1 cellular context compared by ENCODE assay signal in the genomic region with DNA sequence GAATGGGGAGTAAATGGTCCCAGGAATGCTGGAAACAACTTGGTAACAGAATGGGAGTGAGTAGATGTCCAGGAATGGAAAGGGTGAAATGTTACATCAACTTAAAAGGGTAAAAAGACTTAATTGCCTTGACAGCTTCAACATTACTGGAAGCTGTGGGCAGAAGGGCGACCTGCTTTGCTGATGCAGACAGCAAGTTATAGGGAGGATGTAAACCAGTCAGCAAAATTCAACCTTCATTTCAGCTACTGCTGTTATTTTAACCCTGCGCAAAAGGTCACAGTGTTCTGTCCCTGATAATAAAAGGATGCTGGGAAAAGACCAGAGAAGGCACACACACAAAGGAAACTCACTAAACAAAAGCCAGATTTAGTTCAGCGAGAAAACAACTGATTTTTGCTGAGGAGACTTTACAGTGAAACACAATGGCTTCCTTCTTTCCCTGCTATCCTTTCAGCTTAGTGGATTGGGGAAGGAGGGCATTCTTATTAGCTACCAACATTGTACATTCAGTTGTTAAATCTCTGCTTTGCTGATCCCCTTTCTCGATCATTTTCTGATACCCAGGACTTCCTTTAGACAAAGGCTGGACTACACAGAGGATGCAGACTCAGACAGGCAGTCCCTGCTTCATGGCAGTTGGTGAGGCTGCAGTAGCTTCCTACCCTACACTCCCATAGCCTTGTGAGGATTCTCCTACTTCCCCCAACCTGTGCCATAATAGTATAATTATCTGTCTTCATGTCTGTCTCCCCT.
TF ChIP-seq lines count a peak whose summit lies in the region.

No MANE protein-coding gene starts in this region.

TF ChIP-seq in SK-N-SH treated with all-trans-retinoic acid at 6 μM for 48 hours, 23 proteins besides CTCF, POLR2A, EP300 and RAD21 (continued from another document):
- TF ChIP-seq, protein P1, sequence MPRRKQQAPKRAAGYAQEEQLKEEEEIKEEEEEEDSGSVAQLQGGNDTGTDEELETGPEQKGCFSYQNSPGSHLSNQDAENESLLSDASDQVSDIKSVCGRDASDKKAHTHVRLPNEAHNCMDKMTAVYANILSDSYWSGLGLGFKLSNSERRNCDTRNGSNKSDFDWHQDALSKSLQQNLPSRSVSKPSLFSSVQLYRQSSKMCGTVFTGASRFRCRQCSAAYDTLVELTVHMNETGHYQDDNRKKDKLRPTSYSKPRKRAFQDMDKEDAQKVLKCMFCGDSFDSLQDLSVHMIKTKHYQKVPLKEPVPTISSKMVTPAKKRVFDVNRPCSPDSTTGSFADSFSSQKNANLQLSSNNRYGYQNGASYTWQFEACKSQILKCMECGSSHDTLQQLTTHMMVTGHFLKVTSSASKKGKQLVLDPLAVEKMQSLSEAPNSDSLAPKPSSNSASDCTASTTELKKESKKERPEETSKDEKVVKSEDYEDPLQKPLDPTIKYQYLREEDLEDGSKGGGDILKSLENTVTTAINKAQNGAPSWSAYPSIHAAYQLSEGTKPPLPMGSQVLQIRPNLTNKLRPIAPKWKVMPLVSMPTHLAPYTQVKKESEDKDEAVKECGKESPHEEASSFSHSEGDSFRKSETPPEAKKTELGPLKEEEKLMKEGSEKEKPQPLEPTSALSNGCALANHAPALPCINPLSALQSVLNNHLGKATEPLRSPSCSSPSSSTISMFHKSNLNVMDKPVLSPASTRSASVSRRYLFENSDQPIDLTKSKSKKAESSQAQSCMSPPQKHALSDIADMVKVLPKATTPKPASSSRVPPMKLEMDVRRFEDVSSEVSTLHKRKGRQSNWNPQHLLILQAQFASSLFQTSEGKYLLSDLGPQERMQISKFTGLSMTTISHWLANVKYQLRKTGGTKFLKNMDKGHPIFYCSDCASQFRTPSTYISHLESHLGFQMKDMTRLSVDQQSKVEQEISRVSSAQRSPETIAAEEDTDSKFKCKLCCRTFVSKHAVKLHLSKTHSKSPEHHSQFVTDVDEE (CRISPR knock-in tag; IDR thresholded peaks at IDR 0.05): no peak
